Comparison of ENCODE assay signal across 16 cellular contexts in the genomic region with DNA sequence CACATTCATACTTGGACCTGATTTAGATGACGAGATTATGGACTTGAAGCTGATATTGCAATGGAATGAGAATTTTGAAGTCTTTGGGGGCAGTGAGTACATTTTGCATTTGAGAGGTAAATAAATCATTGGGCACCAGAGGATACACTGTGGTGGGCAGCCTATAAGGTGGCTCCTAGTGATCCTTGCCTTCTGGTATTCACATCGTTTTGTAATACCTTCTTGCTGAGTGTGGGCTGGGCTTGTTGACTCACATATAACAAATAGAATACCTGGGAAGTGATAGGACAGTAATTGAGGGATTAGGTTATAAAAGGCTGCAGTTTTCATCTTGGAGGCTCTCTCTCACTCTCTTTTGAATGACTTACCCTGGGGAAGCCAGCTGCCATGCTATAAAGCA.
DNase-seq lines count a peak whose midpoint lies in the region; TF ChIP-seq lines count a peak whose summit lies in the region.
"Had no signal": no experiment of that assay in that cellular context is flagged by ENCODE, and none has a peak within 500 bp of the region (broad histone marks: within the 10 kb centered on the region; RNA-seq: fewer than 3 reads in every experiment).

No MANE protein-coding gene starts in this region.

- peak; percentile 8 for DNase-seq in RWPE1 (ENCODE audit: low spot score)
- DNase-seq in epithelial cell of prostate (ENCODE audit: low read depth, low spot score), result no peak
- peak; percentile 3 for DNase-seq in renal cortical epithelial cell (ENCODE audit: low read depth)
- DNase-seq in amniotic stem cell (lab: John Stamatoyannopoulos, UW), result no peak
- no peak for DNase-seq in HAP-1 (ENCODE audit: low spot score in 2 of 2)
- no peak for DNase-seq in hypothalamus (lab: John Stamatoyannopoulos, UW)
- no peak for DNase-seq in NCI-H345 (lab: John Stamatoyannopoulos, UW)
- DNase-seq: ACHN, HFFc6, NCI-H1417, NCI-H1930, NCI-H524, RPMI8226 had no signal

- no peak for TF ChIP-seq CTCF in RWPE1 (conservative IDR thresholded peaks at IDR 0.05; ENCODE audit: low read depth)

- peak overlapping the region in 1 of 10 experiments; percentile 13; a peak in 2 of 20 replicates for H3K4me3 ChIP-seq in BLaER1 treated with 17β-estradiol and CSF1 and Interleukin-3, amounts not matched to agents 10 nM and 100 nM
- H3K4me3 ChIP-seq in HAP-1, result no peak overlapping the region
- H3K4me3 ChIP-seq: SJSA1 had no signal

- in situ Hi-C loops in HAP-1 (cut with MboI; ENCODE audit: low sequenced_read_pairs), result no loop called here

- CTCF ChIA-PET in RWPE1 (lab: Yijun Ruan, JAX), result interaction anchor here (0.6 to 0.7 kb wide), 3 partner anchors 10 to 879 kb away, joined by 3 read pairs; no protein-coding TSS in a partner anchor

- H3K4me2 ChIP-seq in BLaER1 treated with 17β-estradiol and CSF1 and Interleukin-3, amounts not matched to agents 10 nM and 100 nM, result peak overlapping the region in 8 of 11 experiments; percentile 11 to 88 (median 65); a peak in 15 of 22 replicates
- H3K4me2 ChIP-seq: KMS-11 had no signal

- H3K9me3 ChIP-seq in BLaER1 treated with 17β-estradiol and CSF1 and Interleukin-3, amounts not matched to agents 10 nM and 100 nM (replicated peaks in 1 of 11), result peaks cover 0 to 22% (median 12%) of the 10 kb centered on the region in 11 experiments; a peak in 17 of 22 replicates
- H3K9me3 ChIP-seq in HAP-1, result no peaks in the 10 kb centered on the region
- H3K9me3 ChIP-seq: SJSA1 had no signal

- H3K27ac ChIP-seq in BLaER1 treated with 17β-estradiol and CSF1 and Interleukin-3, amounts not matched to agents 10 nM and 100 nM, result peak overlapping the region in 5 of 11 experiments; percentile 1 to 75 (median 60); a peak in 6 of 22 replicates
- H3K27ac ChIP-seq in RWPE1, result no peak overlapping the region
- peak overlapping the region; percentile 77 for H3K27ac ChIP-seq in epithelial cell of prostate
- H3K27ac ChIP-seq: KMS-11, SJSA1 had no signal

- H4K20me1 ChIP-seq in BLaER1 treated with 17β-estradiol and CSF1 and Interleukin-3, amounts not matched to agents 10 nM and 100 nM, result no peaks in the 10 kb centered on the region

- no peaks in the 10 kb centered on the region; a peak in 1 of 22 replicates for H3K36me3 ChIP-seq in BLaER1 treated with 17β-estradiol and CSF1 and Interleukin-3, amounts not matched to agents 10 nM and 100 nM
- H3K36me3 ChIP-seq in HAP-1 (replicated peaks), result no peaks in the 10 kb centered on the region
- H3K36me3 ChIP-seq: SJSA1 had no signal

- POLR2A ChIA-PET in RWPE1 (lab: Yijun Ruan, JAX; ENCODE audit: low non-redundant PET), result no interaction called here

- no peak overlapping the region; a peak in 1 of 22 replicates for H3K9ac ChIP-seq in BLaER1 treated with 17β-estradiol and CSF1 and Interleukin-3, amounts not matched to agents 10 nM and 100 nM
- H3K9ac ChIP-seq: KMS-11 had no signal

- peaks cover 0 to 8% (median 0%) of the 10 kb centered on the region in 11 experiments; a peak in 1 of 22 replicates for H3K27me3 ChIP-seq in BLaER1 treated with 17β-estradiol and CSF1 and Interleukin-3, amounts not matched to agents 10 nM and 100 nM
- no peaks in the 10 kb centered on the region for H3K27me3 ChIP-seq in HAP-1 (ENCODE audit: low read depth)
- H3K27me3 ChIP-seq: SJSA1 had no signal

- H3K4me1 ChIP-seq in BLaER1 treated with 17β-estradiol and CSF1 and Interleukin-3, amounts not matched to agents 10 nM and 100 nM, result peaks cover 52 to 91% (median 80%) of the 10 kb centered on the region in 10 experiments
- H3K4me1 ChIP-seq in HAP-1, result 0 out of 2 replicates have a peak, but pooled peaks cover 5% of the 10 kb centered on the region

Comparison
In these comparisons a context has a peak if more than half of its experiments do, and no peak if none do; other contexts are left out.
1. DNase-seq: peak in RWPE1 (single experiment) and renal cortical epithelial cell (single experiment); none in epithelial cell of prostate (single experiment), amniotic stem cell (single experiment), HAP-1 (0 of 2), hypothalamus (0 of 51) and NCI-H345 (single experiment).